Comparison of ENCODE assay signal across 1 cellular context in genomic region chr14:67643671-67644070, GRCh38.
TF ChIP-seq lines count a peak whose summit lies in the region.

No MANE protein-coding gene starts in this region.

TF ChIP-seq in GM12878, 131 proteins besides CTCF, POLR2A, EP300 and RAD21:
- TF ChIP-seq CBFB (IDR thresholded peaks at IDR 0.05; ENCODE audit: low read depth) (no peak), ZZZ3 (IDR thresholded peaks at IDR 0.05; ENCODE audit: control insufficient read depth, insufficient read length, low read depth) (no peak), IRF4 (IDR thresholded peaks at IDR 0.05; ENCODE audit: low read depth, low read length) (no peak), HDAC2 (IDR thresholded peaks at IDR 0.05) (no peak), ZNF384 (IDR thresholded peaks at IDR 0.05; ENCODE audit: borderline replicate concordance, low read depth, low read length) (peak; percentile 54; the same call in 1 of the 2 replicates), GABPA (IDR thresholded peaks at IDR 0.05; ENCODE audit: low read depth) (no peak), SIN3A (IDR thresholded peaks at IDR 0.05; ENCODE audit: low read depth, low read length) (no peak), MTA2 (IDR thresholded peaks at IDR 0.05; ENCODE audit: low read depth) (no peak), ESRRA (IDR thresholded peaks at IDR 0.05; ENCODE audit: low read length) (no peak), STAT1 (conservative IDR thresholded peaks at IDR 0.05) (no peak), JUNB (IDR thresholded peaks at IDR 0.05) (0 out of 2 replicates have a peak, but pooled peaks have one; percentile 18), POLR2AphosphoS2 (IDR thresholded peaks at IDR 0.05; ENCODE audit: low read depth, low read length) (no peak), RELB (IDR thresholded peaks at IDR 0.05; ENCODE audit: low read depth) (no peak)
- TF ChIP-seq, protein P1, sequence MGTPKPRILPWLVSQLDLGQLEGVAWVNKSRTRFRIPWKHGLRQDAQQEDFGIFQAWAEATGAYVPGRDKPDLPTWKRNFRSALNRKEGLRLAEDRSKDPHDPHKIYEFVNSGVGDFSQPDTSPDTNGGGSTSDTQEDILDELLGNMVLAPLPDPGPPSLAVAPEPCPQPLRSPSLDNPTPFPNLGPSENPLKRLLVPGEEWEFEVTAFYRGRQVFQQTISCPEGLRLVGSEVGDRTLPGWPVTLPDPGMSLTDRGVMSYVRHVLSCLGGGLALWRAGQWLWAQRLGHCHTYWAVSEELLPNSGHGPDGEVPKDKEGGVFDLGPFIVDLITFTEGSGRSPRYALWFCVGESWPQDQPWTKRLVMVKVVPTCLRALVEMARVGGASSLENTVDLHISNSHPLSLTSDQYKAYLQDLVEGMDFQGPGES (IDR thresholded peaks at IDR 0.05), result no peak
- TF ChIP-seq, protein P2, sequence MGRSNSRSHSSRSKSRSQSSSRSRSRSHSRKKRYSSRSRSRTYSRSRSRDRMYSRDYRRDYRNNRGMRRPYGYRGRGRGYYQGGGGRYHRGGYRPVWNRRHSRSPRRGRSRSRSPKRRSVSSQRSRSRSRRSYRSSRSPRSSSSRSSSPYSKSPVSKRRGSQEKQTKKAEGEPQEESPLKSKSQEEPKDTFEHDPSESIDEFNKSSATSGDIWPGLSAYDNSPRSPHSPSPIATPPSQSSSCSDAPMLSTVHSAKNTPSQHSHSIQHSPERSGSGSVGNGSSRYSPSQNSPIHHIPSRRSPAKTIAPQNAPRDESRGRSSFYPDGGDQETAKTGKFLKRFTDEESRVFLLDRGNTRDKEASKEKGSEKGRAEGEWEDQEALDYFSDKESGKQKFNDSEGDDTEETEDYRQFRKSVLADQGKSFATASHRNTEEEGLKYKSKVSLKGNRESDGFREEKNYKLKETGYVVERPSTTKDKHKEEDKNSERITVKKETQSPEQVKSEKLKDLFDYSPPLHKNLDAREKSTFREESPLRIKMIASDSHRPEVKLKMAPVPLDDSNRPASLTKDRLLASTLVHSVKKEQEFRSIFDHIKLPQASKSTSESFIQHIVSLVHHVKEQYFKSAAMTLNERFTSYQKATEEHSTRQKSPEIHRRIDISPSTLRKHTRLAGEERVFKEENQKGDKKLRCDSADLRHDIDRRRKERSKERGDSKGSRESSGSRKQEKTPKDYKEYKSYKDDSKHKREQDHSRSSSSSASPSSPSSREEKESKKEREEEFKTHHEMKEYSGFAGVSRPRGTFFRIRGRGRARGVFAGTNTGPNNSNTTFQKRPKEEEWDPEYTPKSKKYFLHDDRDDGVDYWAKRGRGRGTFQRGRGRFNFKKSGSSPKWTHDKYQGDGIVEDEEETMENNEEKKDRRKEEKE (IDR thresholded peaks at IDR 0.05), result no peak
- TF ChIP-seq, protein P3, sequence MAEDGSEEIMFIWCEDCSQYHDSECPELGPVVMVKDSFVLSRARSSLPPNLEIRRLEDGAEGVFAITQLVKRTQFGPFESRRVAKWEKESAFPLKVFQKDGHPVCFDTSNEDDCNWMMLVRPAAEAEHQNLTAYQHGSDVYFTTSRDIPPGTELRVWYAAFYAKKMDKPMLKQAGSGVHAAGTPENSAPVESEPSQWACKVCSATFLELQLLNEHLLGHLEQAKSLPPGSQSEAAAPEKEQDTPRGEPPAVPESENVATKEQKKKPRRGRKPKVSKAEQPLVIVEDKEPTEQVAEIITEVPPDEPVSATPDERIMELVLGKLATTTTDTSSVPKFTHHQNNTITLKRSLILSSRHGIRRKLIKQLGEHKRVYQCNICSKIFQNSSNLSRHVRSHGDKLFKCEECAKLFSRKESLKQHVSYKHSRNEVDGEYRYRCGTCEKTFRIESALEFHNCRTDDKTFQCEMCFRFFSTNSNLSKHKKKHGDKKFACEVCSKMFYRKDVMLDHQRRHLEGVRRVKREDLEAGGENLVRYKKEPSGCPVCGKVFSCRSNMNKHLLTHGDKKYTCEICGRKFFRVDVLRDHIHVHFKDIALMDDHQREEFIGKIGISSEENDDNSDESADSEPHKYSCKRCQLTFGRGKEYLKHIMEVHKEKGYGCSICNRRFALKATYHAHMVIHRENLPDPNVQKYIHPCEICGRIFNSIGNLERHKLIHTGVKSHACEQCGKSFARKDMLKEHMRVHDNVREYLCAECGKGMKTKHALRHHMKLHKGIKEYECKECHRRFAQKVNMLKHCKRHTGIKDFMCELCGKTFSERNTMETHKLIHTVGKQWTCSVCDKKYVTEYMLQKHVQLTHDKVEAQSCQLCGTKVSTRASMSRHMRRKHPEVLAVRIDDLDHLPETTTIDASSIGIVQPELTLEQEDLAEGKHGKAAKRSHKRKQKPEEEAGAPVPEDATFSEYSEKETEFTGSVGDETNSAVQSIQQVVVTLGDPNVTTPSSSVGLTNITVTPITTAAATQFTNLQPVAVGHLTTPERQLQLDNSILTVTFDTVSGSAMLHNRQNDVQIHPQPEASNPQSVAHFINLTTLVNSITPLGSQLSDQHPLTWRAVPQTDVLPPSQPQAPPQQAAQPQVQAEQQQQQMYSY (CRISPR knock-in tag; IDR thresholded peaks at IDR 0.05), result no peak
